Comparison of ENCODE assay signal across 8 cellular contexts in the genomic region with DNA sequence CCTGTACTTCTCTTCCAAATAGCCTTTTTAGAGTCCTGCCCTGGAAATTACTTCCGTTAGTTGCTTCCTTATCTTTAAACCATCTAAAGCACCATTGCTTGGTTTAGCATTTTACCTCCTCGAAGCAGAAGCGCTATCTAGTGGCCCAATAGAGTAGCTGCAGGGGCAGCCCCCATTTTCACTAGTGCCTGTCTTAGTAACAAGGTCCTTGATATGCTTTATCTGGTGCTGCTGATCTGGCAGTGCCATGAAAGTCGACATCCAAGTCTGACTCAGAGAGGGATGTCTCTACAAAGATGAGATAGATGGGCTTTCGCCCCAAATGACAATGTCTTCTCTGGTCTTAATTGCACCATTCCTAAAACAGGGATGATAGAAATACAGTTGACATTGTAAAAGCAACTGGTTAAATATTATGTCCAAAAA. TPM values are rescaled to one million over a fixed set of nuclear protein-coding genes. Genes with fewer than 3 reads are reported as not detected.
DNase-seq lines count a peak whose midpoint lies in the region; ATAC-seq, FAIRE-seq and TF ChIP-seq lines count a peak whose summit lies in the region.

No MANE protein-coding gene starts in this region.

- H3K4me1 ChIP-seq in CD4-positive, CD25-positive, alpha-beta regulatory T cell (ENCODE audit: control insufficient read depth, insufficient read depth, low read length, poor library complexity, severe bottlenecking), result peaks cover 5% of the 10 kb centered on the region
- H3K4me1 ChIP-seq in MM.1S (ENCODE audit: low read length) (no peaks in the 10 kb centered on the region), pancreas (no peaks in the 10 kb centered on the region), transverse colon (no peaks in the 10 kb centered on the region)

- intact Hi-C loops in activated T-helper 1 cell treated with anti-CD3 and anti-CD28 coated beads, Interleukin-12 subunit alpha, Interleukin-12 subunit beta, Interleukin-2, Interleukin-4 antibody, amounts not matched to agents 30 ng/mL and 10 ng/mL and 1 ng/mL, durations not matched to agents 14 hours and 24 hours and 36 hours (cut with micrococcal nuclease), result loop anchor here (1.0 to 10.0 kb wide), 5 partner anchors 25 to 787 kb away; a partner anchor contains a TSS
- intact Hi-C loops in pancreas (cut with DNase I), result no loop called here
- intact Hi-C loops in transverse colon (cut with DNase I; ENCODE audit: low total_unique reads), result no loop called here

- H3K9me3 ChIP-seq in CD4-positive, CD25-positive, alpha-beta regulatory T cell (ENCODE audit: control insufficient read depth in 2 of 2, low read length in 2 of 2), result no peaks in the 10 kb centered on the region
- H3K9me3 ChIP-seq in MM.1S (replicated peaks; ENCODE audit: insufficient read depth, low read length) (no peaks in the 10 kb centered on the region), pancreas (no peaks in the 10 kb centered on the region), transverse colon (no peaks in the 10 kb centered on the region)

- peak; percentile 42 to 86 (median 65) for DNase-seq in CD4-positive, CD25-positive, alpha-beta regulatory T cell
- DNase-seq in MM.1S (peak; percentile 35), SHP77 (lab: John Stamatoyannopoulos, UW) (peak; percentile 75 to 87), fibroblast of villous mesenchyme (ENCODE audit: low read depth) (peak; percentile 78), pancreas (peak in 5 of 6 donors; percentile 18 to 70 (median 47)), transverse colon (peak; percentile 68)
- peak; percentile 68 for DNase-seq in activated T-helper 1 cell treated with anti-CD3 and anti-CD28 coated beads, Interleukin-12 subunit alpha, Interleukin-12 subunit beta, Interleukin-2, Interleukin-4 antibody, amounts not matched to agents 30 ng/mL and 10 ng/mL and 1 ng/mL, durations not matched to agents 14 hours and 24 hours and 36 hours (ENCODE audit: low spot score)

- no peak overlapping the region for H3K4me3 ChIP-seq in CD4-positive, CD25-positive, alpha-beta regulatory T cell (ENCODE audit: low read depth, low read length)
- H3K4me3 ChIP-seq in MM.1S (ENCODE audit: low read length), result no peak overlapping the region
- no peak overlapping the region for H3K4me3 ChIP-seq in fibroblast of villous mesenchyme (ENCODE audit: low read depth, low read length)
- no peak overlapping the region for H3K4me3 ChIP-seq in pancreas
- no peak overlapping the region for H3K4me3 ChIP-seq in transverse colon

- H2AFZ ChIP-seq in MM.1S (ENCODE audit: low read length), result no peak overlapping the region

- H3K27ac Mint-ChIP-seq in CD4-positive, CD25-positive, alpha-beta regulatory T cell, result no peak overlapping the region
- H3K27ac Mint-ChIP-seq in activated T-helper 1 cell treated with anti-CD3 and anti-CD28 coated beads, Interleukin-12 subunit alpha, Interleukin-12 subunit beta, Interleukin-2, Interleukin-4 antibody, amounts not matched to agents 30 ng/mL and 10 ng/mL and 1 ng/mL, durations not matched to agents 14 hours and 24 hours and 36 hours, result no peak overlapping the region

- H3K27me3 ChIP-seq in CD4-positive, CD25-positive, alpha-beta regulatory T cell (ENCODE audit: control insufficient read depth, insufficient read depth, low read length), result no peaks in the 10 kb centered on the region
- H3K27me3 ChIP-seq in MM.1S (replicated peaks; ENCODE audit: insufficient read depth, low read length), result no peaks in the 10 kb centered on the region
- no peaks in the 10 kb centered on the region for H3K27me3 ChIP-seq in pancreas
- no peaks in the 10 kb centered on the region for H3K27me3 ChIP-seq in transverse colon

- in situ Hi-C loops in transverse colon (cut with MboI; ENCODE audit: low pct_ligation_motif_present in 1 of 4, low pct_unique_long_range_greater_than_20kb in 1 of 4, low sequenced_read_pairs in 3 of 4), result no loop called here

- TF ChIP-seq CTCF in MM.1S (IDR thresholded peaks at IDR 0.05; ENCODE audit: low read length) (peak; percentile 61), fibroblast of villous mesenchyme (IDR thresholded peaks at IDR 0.05; ENCODE audit: insufficient read depth, low read depth, low read length) (peak; percentile 71), pancreas (IDR thresholded peaks at IDR 0.05) (peak; percentile 27 to 78 (median 72)), transverse colon (IDR thresholded peaks at IDR 0.05) (peak; percentile 67 to 80 (median 70))

- no peaks in the 10 kb centered on the region for H3K36me3 ChIP-seq in CD4-positive, CD25-positive, alpha-beta regulatory T cell (ENCODE audit: control insufficient read depth, insufficient read depth, low read length)
- H3K36me3 ChIP-seq in MM.1S (replicated peaks; ENCODE audit: insufficient read depth, low read length) (no peaks in the 10 kb centered on the region), pancreas (no peaks in the 10 kb centered on the region), transverse colon (no peaks in the 10 kb centered on the region)

- no peaks in the 10 kb centered on the region for H3K79me2 ChIP-seq in MM.1S (ENCODE audit: low read length)

- H4K20me1 ChIP-seq in MM.1S (ENCODE audit: insufficient read depth, low read length), result no peaks in the 10 kb centered on the region

- peak; percentile 81 to 94 for ATAC-seq in CD4-positive, CD25-positive, alpha-beta regulatory T cell (ENCODE audit: low read depth in 2 of 2)
- ATAC-seq in GM21381 (IDR thresholded peaks at IDR 0.05; ENCODE audit: unreplicated experiment) (peak; percentile 69), pancreas (peak; percentile 64 to 94 (median 86))

- no peak for FAIRE-seq in pancreas (lab: Jason Lieb, UNC)

- no peaks in the 10 kb centered on the region for H3K36me3 Mint-ChIP-seq in CD4-positive, CD25-positive, alpha-beta regulatory T cell
- no peaks in the 10 kb centered on the region for H3K36me3 Mint-ChIP-seq in activated T-helper 1 cell treated with anti-CD3 and anti-CD28 coated beads, Interleukin-12 subunit alpha, Interleukin-12 subunit beta, Interleukin-2, Interleukin-4 antibody, amounts not matched to agents 30 ng/mL and 10 ng/mL and 1 ng/mL, durations not matched to agents 14 hours and 24 hours and 36 hours (ENCODE audit: low read depth)

- TF ChIP-seq POLR2A in transverse colon (IDR thresholded peaks at IDR 0.05), result no peak

- 0 to 3% methylated on average over 5 of the region's 5 CpGs for WGBS in pancreas, 2 donors
- WGBS in transverse colon (ENCODE audit: low coverage in 1 of 2), 2 donors, result 1 to 8% methylated on average over 2 to 5 of the region's 5 CpGs

- H3K4me3 Mint-ChIP-seq in CD4-positive, CD25-positive, alpha-beta regulatory T cell, result peak overlapping the region in 1 of 4 donors; percentile 7
- H3K4me3 Mint-ChIP-seq in activated T-helper 1 cell treated with anti-CD3 and anti-CD28 coated beads, Interleukin-12 subunit alpha, Interleukin-12 subunit beta, Interleukin-2, Interleukin-4 antibody, amounts not matched to agents 30 ng/mL and 10 ng/mL and 1 ng/mL, durations not matched to agents 14 hours and 24 hours and 36 hours, result no peak overlapping the region

- no peak overlapping the region for H3K4me2 ChIP-seq in MM.1S (ENCODE audit: low read depth, low read length)

- H3K9me2 ChIP-seq in MM.1S (replicated peaks; ENCODE audit: insufficient read depth, low read length), result no peaks in the 10 kb centered on the region

- H3K27ac ChIP-seq in CD4-positive, CD25-positive, alpha-beta regulatory T cell (ENCODE audit: insufficient read depth, low read length, poor library complexity, severe bottlenecking), result no peak overlapping the region
- H3K27ac ChIP-seq in MM.1S (ENCODE audit: low read length), result no peak overlapping the region
- no peak overlapping the region for H3K27ac ChIP-seq in pancreas
- H3K27ac ChIP-seq in transverse colon, result no peak overlapping the region

- peaks cover 4 to 7% (median 5%) of the 10 kb centered on the region in 4 donors for H3K4me1 Mint-ChIP-seq in CD4-positive, CD25-positive, alpha-beta regulatory T cell
- H3K4me1 Mint-ChIP-seq in activated T-helper 1 cell treated with anti-CD3 and anti-CD28 coated beads, Interleukin-12 subunit alpha, Interleukin-12 subunit beta, Interleukin-2, Interleukin-4 antibody, amounts not matched to agents 30 ng/mL and 10 ng/mL and 1 ng/mL, durations not matched to agents 14 hours and 24 hours and 36 hours (ENCODE audit: low read depth), result peaks cover 6% of the 10 kb centered on the region

- TF ChIP-seq EP300 in transverse colon (IDR thresholded peaks at IDR 0.05; ENCODE audit: low read depth), result no peak

- H3K27me3 Mint-ChIP-seq in CD4-positive, CD25-positive, alpha-beta regulatory T cell, result peaks cover 15% of the 10 kb centered on the region
- no peaks in the 10 kb centered on the region for H3K27me3 Mint-ChIP-seq in activated T-helper 1 cell treated with anti-CD3 and anti-CD28 coated beads, Interleukin-12 subunit alpha, Interleukin-12 subunit beta, Interleukin-2, Interleukin-4 antibody, amounts not matched to agents 30 ng/mL and 10 ng/mL and 1 ng/mL, durations not matched to agents 14 hours and 24 hours and 36 hours (ENCODE audit: insufficient read depth)

- no peak overlapping the region for H3K9ac ChIP-seq in MM.1S (ENCODE audit: low read length)

- H3F3A ChIP-seq in MM.1S (ENCODE audit: insufficient read depth, low read length), result no peaks in the 10 kb centered on the region

- no peaks in the 10 kb centered on the region for H3K9me3 Mint-ChIP-seq in CD4-positive, CD25-positive, alpha-beta regulatory T cell
- no peaks in the 10 kb centered on the region for H3K9me3 Mint-ChIP-seq in activated T-helper 1 cell treated with anti-CD3 and anti-CD28 coated beads, Interleukin-12 subunit alpha, Interleukin-12 subunit beta, Interleukin-2, Interleukin-4 antibody, amounts not matched to agents 30 ng/mL and 10 ng/mL and 1 ng/mL, durations not matched to agents 14 hours and 24 hours and 36 hours

RNA-seq across cellular contexts. Expression of a gene that starts 25.0 kb away (rescaled TPM):
- 6.3 TPM for total RNA-seq in CD4-positive, CD25-positive, alpha-beta regulatory T cell
- 1 to 10 TPM in 2 of 4 donors, under 1 TPM in 2; 0.32 to 1.2 (median 0.67) TPM for polyA plus RNA-seq in CD4-positive, CD25-positive, alpha-beta regulatory T cell
- total RNA-seq in activated T-helper 1 cell treated with anti-CD3 and anti-CD28 coated beads, Interleukin-12 subunit alpha, Interleukin-12 subunit beta, Interleukin-2, Interleukin-4 antibody, amounts not matched to agents 30 ng/mL and 10 ng/mL and 1 ng/mL, durations not matched to agents 14 hours and 24 hours and 36 hours, result 36.6 and 40.3 TPM in 2 replicates
- total RNA-seq in fibroblast of villous mesenchyme (18.4 and 20.7 TPM in 2 replicates), pancreas (1 to 10 TPM in 2 of 6 donors, under 1 TPM in 4; 0.56 to 2.7 (median 0.84) TPM), transverse colon (10 to 100 TPM in 1 of 4 donors, 1 to 10 TPM in 3; 1.1 to 51.1 (median 7.1) TPM)
- polyA plus RNA-seq in pancreas, result 1 to 10 TPM in 1 of 2 donors, under 1 TPM in 1; 0.38 to 1.0 TPM
